ENCODE assay signal across 2 cellular contexts in the genomic region with DNA sequence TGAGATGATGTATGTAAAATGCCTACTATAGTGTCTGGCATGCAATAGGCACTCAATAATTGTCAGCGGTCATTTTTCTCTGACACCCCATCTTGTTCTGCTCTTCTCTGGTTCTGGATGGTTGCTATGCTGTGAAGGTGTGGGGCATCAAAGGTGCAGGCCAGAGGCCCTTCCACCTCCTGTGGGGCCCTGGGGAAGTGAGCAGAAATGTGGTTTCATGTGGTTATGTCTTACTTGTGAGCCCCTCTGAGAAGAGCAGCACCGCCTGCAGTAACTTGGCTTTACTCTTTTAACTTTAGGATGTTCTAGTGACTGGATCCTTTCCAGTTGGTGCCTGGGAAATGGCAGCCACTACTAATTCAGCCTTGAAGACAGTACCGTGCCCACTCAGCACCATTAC. TPM values are rescaled to one million over a fixed set of nuclear protein-coding genes. Genes with fewer than 3 reads are reported as not detected.
"Had no signal": no experiment of that assay in that cellular context is flagged by ENCODE, and none has a peak within 500 bp of the region (broad histone marks: within the 10 kb centered on the region; RNA-seq: fewer than 3 reads in every experiment).

No MANE protein-coding gene starts in this region.

RNA-seq across cellular contexts. Expression of gene KCNJ12, which starts 32.1 kb away (rescaled TPM):
- total RNA-seq: esophagus mucosa, mammary epithelial cell had no signal
